In the genomic region with DNA sequence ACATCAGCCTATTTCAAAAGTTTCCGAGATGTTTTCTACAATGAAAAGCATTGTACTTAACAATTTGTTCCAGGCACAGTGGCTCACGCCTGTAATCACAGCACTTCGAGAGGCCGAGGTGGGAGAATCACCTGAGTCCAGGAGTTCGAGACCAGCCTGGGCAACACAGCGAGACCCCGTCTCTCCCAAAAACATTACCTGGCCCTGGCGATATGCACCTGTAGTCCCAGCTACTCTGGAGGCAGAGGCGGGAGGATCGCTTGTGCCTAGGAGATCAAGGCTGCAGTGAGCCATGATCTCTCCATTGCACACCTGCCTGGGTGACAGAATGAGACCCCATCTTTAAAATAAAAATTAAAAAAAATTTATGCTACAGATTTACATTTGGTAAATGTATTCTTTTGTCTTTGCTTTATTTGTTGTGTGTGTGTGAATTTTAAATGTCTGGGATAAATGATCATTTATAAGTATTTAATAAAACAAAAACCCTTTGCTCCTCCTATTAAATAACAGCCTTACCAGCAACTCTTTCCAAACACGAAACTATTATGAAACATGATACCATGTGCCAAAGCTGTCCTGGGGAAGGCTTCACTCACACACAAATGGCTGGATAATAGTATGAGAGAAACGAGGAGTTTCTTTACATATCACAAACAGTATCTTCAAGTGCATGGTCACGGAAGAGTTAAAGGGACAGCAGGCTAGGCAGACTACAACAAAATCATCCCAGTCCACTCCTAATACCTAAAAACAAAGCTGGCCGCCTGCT, we compare ENCODE assay signal across 8 cellular contexts. TPM values are rescaled to one million over a fixed set of nuclear protein-coding genes. Genes with fewer than 3 reads are reported as not detected.
DNase-seq lines count a peak whose midpoint lies in the region; ATAC-seq and FAIRE-seq lines count a peak whose summit lies in the region.

No MANE protein-coding gene starts in this region.

- ATAC-seq in right cardiac atrium (peak in 1 of 2 donors; percentile 3), GM21786 (IDR thresholded peaks at IDR 0.05; ENCODE audit: unreplicated experiment) (no peak)

- no peaks in the 10 kb centered on the region for H3K9me3 ChIP-seq in right cardiac atrium (ENCODE audit: control insufficient read depth, low read length)
- no peaks in the 10 kb centered on the region for H3K9me3 ChIP-seq in small intestine (ENCODE audit: control insufficient read depth, low read depth)

- H3K27me3 ChIP-seq in right cardiac atrium (ENCODE audit: control insufficient read depth, insufficient read depth) (no peaks in the 10 kb centered on the region), small intestine (ENCODE audit: control insufficient read depth in 2 of 2, insufficient read depth in 2 of 2, low read length in 2 of 2) (no peaks in the 10 kb centered on the region)

- intact Hi-C loops in activated T-helper 1 cell treated with anti-CD3 and anti-CD28 coated beads, Interleukin-12 subunit alpha, Interleukin-12 subunit beta, Interleukin-2, Interleukin-4 antibody, amounts not matched to agents 30 ng/mL and 10 ng/mL and 1 ng/mL, durations not matched to agents 14 hours and 24 hours and 36 hours (cut with micrococcal nuclease), result loop anchor here (5.0 to 10.0 kb wide), 5 partner anchors 233 to 1278 kb away; partner anchors contain the start of gene RPS6KA5
- intact Hi-C loops in right cardiac atrium (cut with DNase I), result no loop called here

- H3K27ac Mint-ChIP-seq in activated T-helper 1 cell treated with anti-CD3 and anti-CD28 coated beads, Interleukin-12 subunit alpha, Interleukin-12 subunit beta, Interleukin-2, Interleukin-4 antibody, amounts not matched to agents 30 ng/mL and 10 ng/mL and 1 ng/mL, durations not matched to agents 14 hours and 24 hours and 36 hours, result peak overlapping the region; percentile 97

- FAIRE-seq in small intestine (lab: Jason Lieb, UNC), result no peak

- H3K4me3 ChIP-seq in right cardiac atrium (ENCODE audit: low read length), result peak overlapping the region; percentile 80
- peak overlapping the region; percentile 93 to 96 for H3K4me3 ChIP-seq in small intestine (ENCODE audit: low read depth in 1 of 2, low read length in 2 of 2)

- peaks cover 8% of the 10 kb centered on the region for H3K4me1 ChIP-seq in right cardiac atrium (ENCODE audit: control insufficient read depth, insufficient read depth, low read length)
- no peaks in the 10 kb centered on the region for H3K4me1 ChIP-seq in small intestine (ENCODE audit: control insufficient read depth in 2 of 2, insufficient read depth in 1 of 2, low read depth in 1 of 2, low read length in 1 of 2)

- 56% methylated on average over 14 of the region's 14 CpGs for WGBS in right cardiac atrium
- 61 to 68% (median 63%) methylated on average over 14 of the region's 14 CpGs for WGBS in small intestine, 3 donors

- H3K36me3 Mint-ChIP-seq in activated T-helper 1 cell treated with anti-CD3 and anti-CD28 coated beads, Interleukin-12 subunit alpha, Interleukin-12 subunit beta, Interleukin-2, Interleukin-4 antibody, amounts not matched to agents 30 ng/mL and 10 ng/mL and 1 ng/mL, durations not matched to agents 14 hours and 24 hours and 36 hours (ENCODE audit: low read depth), result no peaks in the 10 kb centered on the region

- H3K27ac ChIP-seq in right cardiac atrium (ENCODE audit: low read length), result peak overlapping the region; percentile 51
- H3K27ac ChIP-seq in small intestine (ENCODE audit: low read depth in 1 of 2, low read length in 1 of 2), result peak overlapping the region in 1 of 2 donors; percentile 91

- no peaks in the 10 kb centered on the region for H3K36me3 ChIP-seq in small intestine (ENCODE audit: control insufficient read depth in 2 of 2, insufficient read depth in 2 of 2, low read length in 2 of 2)

- H3K9me3 Mint-ChIP-seq in activated T-helper 1 cell treated with anti-CD3 and anti-CD28 coated beads, Interleukin-12 subunit alpha, Interleukin-12 subunit beta, Interleukin-2, Interleukin-4 antibody, amounts not matched to agents 30 ng/mL and 10 ng/mL and 1 ng/mL, durations not matched to agents 14 hours and 24 hours and 36 hours, result no peaks in the 10 kb centered on the region

- H3K4me1 Mint-ChIP-seq in activated T-helper 1 cell treated with anti-CD3 and anti-CD28 coated beads, Interleukin-12 subunit alpha, Interleukin-12 subunit beta, Interleukin-2, Interleukin-4 antibody, amounts not matched to agents 30 ng/mL and 10 ng/mL and 1 ng/mL, durations not matched to agents 14 hours and 24 hours and 36 hours (ENCODE audit: low read depth), result peaks cover 42% of the 10 kb centered on the region

- no peaks in the 10 kb centered on the region for H3K27me3 Mint-ChIP-seq in activated T-helper 1 cell treated with anti-CD3 and anti-CD28 coated beads, Interleukin-12 subunit alpha, Interleukin-12 subunit beta, Interleukin-2, Interleukin-4 antibody, amounts not matched to agents 30 ng/mL and 10 ng/mL and 1 ng/mL, durations not matched to agents 14 hours and 24 hours and 36 hours (ENCODE audit: insufficient read depth)

- peak overlapping the region; percentile 99 for H3K4me3 Mint-ChIP-seq in activated T-helper 1 cell treated with anti-CD3 and anti-CD28 coated beads, Interleukin-12 subunit alpha, Interleukin-12 subunit beta, Interleukin-2, Interleukin-4 antibody, amounts not matched to agents 30 ng/mL and 10 ng/mL and 1 ng/mL, durations not matched to agents 14 hours and 24 hours and 36 hours

- DNase-seq in NCI-H2107 treated with DMSO at 0.1 percent for 48 hours (lab: John Stamatoyannopoulos, UW; ENCODE audit: unreplicated experiment) (peak; percentile 38), NCI-H2107 (lab: John Stamatoyannopoulos, UW) (no peak), right cardiac atrium (no peak), small intestine (no peak), D341Med (ENCODE audit: low spot score) (no peak)
- DNase-seq in activated T-helper 1 cell treated with anti-CD3 and anti-CD28 coated beads, Interleukin-12 subunit alpha, Interleukin-12 subunit beta, Interleukin-2, Interleukin-4 antibody, amounts not matched to agents 30 ng/mL and 10 ng/mL and 1 ng/mL, durations not matched to agents 14 hours and 24 hours and 36 hours (ENCODE audit: low spot score), result no peak
- DNase-seq in stimulated activated naive CD4-positive, alpha-beta T cell (lab: John Stamatoyannopoulos, UW), result no peak

RNA-seq across cellular contexts. Expression of gene ATXN3, which starts 1.1 kb away (rescaled TPM):
- 27.3 and 27.5 TPM in 2 replicates for total RNA-seq in activated T-helper 1 cell treated with anti-CD3 and anti-CD28 coated beads, Interleukin-12 subunit alpha, Interleukin-12 subunit beta, Interleukin-2, Interleukin-4 antibody, amounts not matched to agents 30 ng/mL and 10 ng/mL and 1 ng/mL, durations not matched to agents 14 hours and 24 hours and 36 hours
- total RNA-seq in right cardiac atrium, result 10 to 100 TPM; 16.4 to 24.3 (median 21.7) TPM
- polyA plus RNA-seq in right cardiac atrium (9.6 TPM), small intestine (10 to 100 TPM in 1 of 3 donors, 1 to 10 TPM in 2; 6.8 to 11.0 (median 7.0) TPM)

RNA-seq across cellular contexts. Expression of gene NDUFB1, which starts 16.2 kb away (rescaled TPM):
- total RNA-seq in activated T-helper 1 cell treated with anti-CD3 and anti-CD28 coated beads, Interleukin-12 subunit alpha, Interleukin-12 subunit beta, Interleukin-2, Interleukin-4 antibody, amounts not matched to agents 30 ng/mL and 10 ng/mL and 1 ng/mL, durations not matched to agents 14 hours and 24 hours and 36 hours, result 73.3 and 83.5 TPM in 2 replicates
- 100 to 1,000 TPM; 404 to 618 (median 503) TPM for total RNA-seq in right cardiac atrium
- polyA plus RNA-seq in right cardiac atrium, result 2,907 TPM
- 1,000 to 10,000 TPM in 1 of 3 donors, 100 to 1,000 TPM in 2; 539 to 1,286 (median 880) TPM for polyA plus RNA-seq in small intestine

RNA-seq across cellular contexts. Expression of gene CPSF2, which starts 16.5 kb away (rescaled TPM):
- total RNA-seq in activated T-helper 1 cell treated with anti-CD3 and anti-CD28 coated beads, Interleukin-12 subunit alpha, Interleukin-12 subunit beta, Interleukin-2, Interleukin-4 antibody, amounts not matched to agents 30 ng/mL and 10 ng/mL and 1 ng/mL, durations not matched to agents 14 hours and 24 hours and 36 hours, result 103 and 104 TPM in 2 replicates
- 10 to 100 TPM; 36.3 to 51.1 (median 40.0) TPM for total RNA-seq in right cardiac atrium
- polyA plus RNA-seq in right cardiac atrium (9.3 TPM), small intestine (10 to 100 TPM in 2 of 3 donors, 1 to 10 TPM in 1; 5.8 to 17.8 (median 10.3) TPM)
